Comparison of ENCODE assay signal across 8 cellular contexts in the genomic region with DNA sequence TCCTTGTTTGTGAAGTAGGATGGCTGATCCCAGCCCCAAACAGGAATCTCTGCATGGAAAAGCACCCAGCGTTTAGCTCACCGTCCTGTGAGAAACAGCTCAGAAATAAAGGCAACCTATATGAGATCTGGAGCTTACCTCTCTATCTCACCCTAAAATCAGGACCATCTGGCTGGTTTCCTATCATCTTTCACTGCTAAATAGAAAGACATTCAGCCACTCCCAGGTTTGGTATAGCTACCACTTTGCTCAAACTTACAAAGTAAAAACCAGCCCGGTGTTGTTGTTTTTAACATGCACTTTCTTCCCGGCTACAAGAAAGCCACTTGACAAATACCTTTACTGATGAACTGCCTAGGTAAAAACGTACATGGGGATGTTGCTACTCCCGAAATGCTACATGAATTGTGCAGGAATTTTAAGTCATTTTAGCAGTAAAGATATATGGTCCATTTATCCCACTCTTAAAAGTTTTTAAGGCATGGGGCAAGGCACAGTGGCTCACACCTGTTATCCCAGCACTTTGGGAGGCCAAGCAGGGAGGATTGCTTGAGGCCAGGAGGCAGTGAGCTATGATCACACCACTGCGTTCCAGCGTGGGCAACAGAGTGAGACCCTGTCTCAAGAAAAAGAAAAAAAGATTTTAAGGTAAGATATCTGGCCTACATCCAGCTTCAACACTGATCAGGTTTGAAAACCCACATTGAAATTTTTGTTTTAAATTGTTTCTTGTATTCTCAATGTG. TPM values are rescaled to one million over a fixed set of nuclear protein-coding genes. Genes with fewer than 3 reads are reported as not detected.
DNase-seq lines count a peak whose midpoint lies in the region; ATAC-seq and TF ChIP-seq lines count a peak whose summit lies in the region.

No MANE protein-coding gene starts in this region.

- TF ChIP-seq CTCF in GM12865 (IDR thresholded peaks at IDR 0.05; ENCODE audit: insufficient read depth, low read depth, low read length, missing control alignments) (no peak), fibroblast of pulmonary artery (IDR thresholded peaks at IDR 0.05; ENCODE audit: low read length, missing control alignments) (no peak), sigmoid colon (IDR thresholded peaks at IDR 0.05) (no peak)

- H3K4me3 ChIP-seq in GM12865 (ENCODE audit: low read depth, low read length) (peak overlapping the region; percentile 90), SK-N-MC (peak overlapping the region; percentile 99), fibroblast of pulmonary artery (replicated peaks; ENCODE audit: low read depth, low read length) (peak overlapping the region; percentile 80), sigmoid colon (peak overlapping the region; percentile 83 to 93 (median 89))

- peaks cover 0 to 35% (median 20%) of the 10 kb centered on the region in 4 donors for H3K4me1 ChIP-seq in sigmoid colon

- DNase-seq in GM12865 (ENCODE audit: low read depth) = no peak
- no peak for DNase-seq in SK-N-MC (ENCODE audit: low read depth, low spot score)
- DNase-seq in fibroblast of pulmonary artery (ENCODE audit: low read depth) = no peak
- no peak for DNase-seq in sigmoid colon
- DNase-seq in stimulated activated CD4-positive, alpha-beta T cell treated with anti-CD3 and anti-CD28 coated beads, Interleukin-2, amount 100 ng/mL, for 48 hours = no peak
- no peak for DNase-seq in DMS53 (lab: John Stamatoyannopoulos, UW)
- DNase-seq in NCI-H187 (lab: John Stamatoyannopoulos, UW) = no peak

- H3K27me3 ChIP-seq in sigmoid colon = no peaks in the 10 kb centered on the region

- no peak for TF ChIP-seq POLR2A in sigmoid colon (IDR thresholded peaks at IDR 0.05)

- H3K27ac ChIP-seq in SK-N-MC (no peak overlapping the region), sigmoid colon (peak overlapping the region in 3 of 4 donors; percentile 96 to 98 (median 97))

- WGBS in sigmoid colon, 2 donors = 34 to 56% methylated on average over 8 of the region's 8 CpGs

- H3K9me3 ChIP-seq in SK-N-MC (ENCODE audit: low read depth, low read length) (no peaks in the 10 kb centered on the region), sigmoid colon (no peaks in the 10 kb centered on the region)

- intact Hi-C loops in sigmoid colon (cut with DNase I) = loop anchor here (2.0 to 5.0 kb wide), 3 partner anchors 50 to 132 kb away; partner anchors contain the start of gene SYNPO2

- H3K9ac ChIP-seq in SK-N-MC (ENCODE audit: insufficient read length) = peak overlapping the region; percentile 94

- ATAC-seq in GM18520 (IDR thresholded peaks at IDR 0.05; ENCODE audit: unreplicated experiment) = no peak

- TF ChIP-seq EP300 in sigmoid colon (IDR thresholded peaks at IDR 0.05) = no peak

- H3K36me3 ChIP-seq in SK-N-MC (ENCODE audit: insufficient read depth, low read length) = peaks cover 13% of the 10 kb centered on the region
- peaks cover 0 to 16% (median 3%) of the 10 kb centered on the region in 4 donors for H3K36me3 ChIP-seq in sigmoid colon

RNA-seq across cellular contexts. Expression of gene SEC24D, which starts 1.0 kb away (rescaled TPM):
- 10 to 100 TPM; 27.6 to 42.4 (median 33.4) TPM for total RNA-seq in sigmoid colon
- polyA plus RNA-seq in sigmoid colon = 10 to 100 TPM; 18.6 to 27.0 (median 18.7) TPM

RNA-seq across cellular contexts. Expression of gene SYNPO2, which starts 51.7 kb away (rescaled TPM):
- 1,000 to 10,000 TPM in 3 of 4 donors, 100 to 1,000 TPM in 1; 611 to 1,591 (median 1,204) TPM for total RNA-seq in sigmoid colon
- 10 to 100 TPM in 1 of 3 donors, 1 to 10 TPM in 2; 2.1 to 34.6 (median 9.0) TPM for polyA plus RNA-seq in sigmoid colon
